Comparison of ENCODE assay signal across 18 cellular contexts in genomic region chr1:196063952-196064351, GRCh38.
"Had no signal": no experiment of that assay in that cellular context is flagged by ENCODE, and none has a peak within 500 bp of the region (broad histone marks: within the 10 kb centered on the region; RNA-seq: fewer than 3 reads in every experiment).

No MANE protein-coding gene starts in this region.

- H3K4me3 Mint-ChIP-seq: activated CD8-positive, alpha-beta memory T cell treated with anti-CD3 and anti-CD28 coated beads, Interleukin-2, amount 10 ng/mL, durations not matched to agents 7 days and 5 days; activated naive CD8-positive, alpha-beta T cell treated with anti-CD3 and anti-CD28 coated beads, Interleukin-2, amount 10 ng/mL, durations not matched to agents 7 days and 5 days; activated T-cell treated with anti-CD3 and anti-CD28 coated beads, Interleukin-2, amount 50 U/mL, for 24 hours; memory B cell; nephron; stimulated activated naive CD8-positive, alpha-beta T cell treated with anti-CD3 and anti-CD28 coated beads, Interleukin-15, amount 100 ng/mL, for 72 hours; T-helper 2 cell treated with Interferon-gamma antibody and Interleukin-4, amounts not matched to agents 5 μg/mL and 100 μg/mL, for 36 hours had no signal

- H3K36me3 ChIP-seq: cardiac muscle cell, left lung, sigmoid colon, thyroid gland, uterus had no signal

- H3K27me3 ChIP-seq: cardiac muscle cell, left lung, sigmoid colon, thyroid gland, uterus had no signal

- H3K4me1 Mint-ChIP-seq: activated CD8-positive, alpha-beta memory T cell treated with anti-CD3 and anti-CD28 coated beads, Interleukin-2, amount 10 ng/mL, durations not matched to agents 7 days and 5 days; activated naive CD8-positive, alpha-beta T cell treated with anti-CD3 and anti-CD28 coated beads, Interleukin-2, amount 10 ng/mL, durations not matched to agents 7 days and 5 days; memory B cell; nephron; stimulated activated naive CD8-positive, alpha-beta T cell treated with anti-CD3 and anti-CD28 coated beads, Interleukin-15, amount 100 ng/mL, for 72 hours had no signal

- H3K4me1 ChIP-seq: left lung, sigmoid colon, thyroid gland, uterus had no signal

- H3K27ac ChIP-seq: cardiac muscle cell, left lung, sigmoid colon, thyroid gland, uterus had no signal

- DNase-seq: activated CD4-positive, alpha-beta T cell treated with anti-CD3 and anti-CD28 coated beads, Interleukin-2, amount 50 U/mL, for 48 hours; activated CD4-positive, CD25-positive, alpha-beta regulatory T cell treated with anti-CD3 and anti-CD28 coated beads, Interleukin-2, amount 50 U/mL, for 72 hours; activated CD8-positive, alpha-beta memory T cell treated with anti-CD3 and anti-CD28 coated beads, Interleukin-2, amount 10 ng/mL, durations not matched to agents 7 days and 5 days; activated naive CD8-positive, alpha-beta T cell treated with anti-CD3 and anti-CD28 coated beads, Interleukin-2, amount 10 ng/mL, durations not matched to agents 7 days and 5 days; activated T-cell treated with anti-CD3 and anti-CD28 coated beads, Interleukin-2, amount 50 U/mL, for 24 hours; anterior cingulate cortex; islet precursor cell; left lung; sigmoid colon; stimulated activated CD4-positive, alpha-beta T cell treated with anti-CD3 and anti-CD28 coated beads, Interleukin-15, amount 100 ng/mL, for 24 hours; stimulated activated CD4-positive, alpha-beta T cell treated with anti-CD3 and anti-CD28 coated beads, Interleukin-4, amount 100 ng/mL, for 4 hours; stimulated activated naive CD8-positive, alpha-beta T cell treated with anti-CD3 and anti-CD28 coated beads, Interleukin-15, amount 100 ng/mL, for 72 hours; thyroid gland; uterus had no signal

- H3K27me3 Mint-ChIP-seq: activated CD8-positive, alpha-beta memory T cell treated with anti-CD3 and anti-CD28 coated beads, Interleukin-2, amount 10 ng/mL, durations not matched to agents 7 days and 5 days; activated naive CD8-positive, alpha-beta T cell treated with anti-CD3 and anti-CD28 coated beads, Interleukin-2, amount 10 ng/mL, durations not matched to agents 7 days and 5 days; activated T-cell treated with anti-CD3 and anti-CD28 coated beads, Interleukin-2, amount 50 U/mL, for 24 hours; memory B cell; stimulated activated naive CD8-positive, alpha-beta T cell treated with anti-CD3 and anti-CD28 coated beads, Interleukin-15, amount 100 ng/mL, for 72 hours had no signal

- ATAC-seq: activated CD8-positive, alpha-beta memory T cell treated with anti-CD3 and anti-CD28 coated beads, Interleukin-2, amount 10 ng/mL, durations not matched to agents 7 days and 5 days; left lung; stimulated activated naive CD8-positive, alpha-beta T cell treated with anti-CD3 and anti-CD28 coated beads, Interleukin-15, amount 100 ng/mL, for 72 hours had no signal

- H3K36me3 Mint-ChIP-seq: activated CD8-positive, alpha-beta memory T cell treated with anti-CD3 and anti-CD28 coated beads, Interleukin-2, amount 10 ng/mL, durations not matched to agents 7 days and 5 days; activated naive CD8-positive, alpha-beta T cell treated with anti-CD3 and anti-CD28 coated beads, Interleukin-2, amount 10 ng/mL, durations not matched to agents 7 days and 5 days; memory B cell had no signal

- H3K9me3 ChIP-seq: left lung, sigmoid colon, thyroid gland, uterus had no signal

- H3K4me3 ChIP-seq: cardiac muscle cell, left lung, sigmoid colon, thyroid gland, uterus had no signal

- H3K27ac Mint-ChIP-seq: activated CD8-positive, alpha-beta memory T cell treated with anti-CD3 and anti-CD28 coated beads, Interleukin-2, amount 10 ng/mL, durations not matched to agents 7 days and 5 days; activated naive CD8-positive, alpha-beta T cell treated with anti-CD3 and anti-CD28 coated beads, Interleukin-2, amount 10 ng/mL, durations not matched to agents 7 days and 5 days; activated T-cell treated with anti-CD3 and anti-CD28 coated beads, Interleukin-2, amount 50 U/mL, for 24 hours; memory B cell; nephron; stimulated activated naive CD8-positive, alpha-beta T cell treated with anti-CD3 and anti-CD28 coated beads, Interleukin-15, amount 100 ng/mL, for 72 hours; T-helper 2 cell treated with Interferon-gamma antibody and Interleukin-4, amounts not matched to agents 5 μg/mL and 100 μg/mL, for 36 hours had no signal

- H3K9me3 Mint-ChIP-seq: activated naive CD8-positive, alpha-beta T cell treated with anti-CD3 and anti-CD28 coated beads, Interleukin-2, amount 10 ng/mL, durations not matched to agents 7 days and 5 days; activated T-cell treated with anti-CD3 and anti-CD28 coated beads, Interleukin-2, amount 50 U/mL, for 24 hours; nephron had no signal
